ENCODE assay signal across 8 cellular contexts in the genomic region with DNA sequence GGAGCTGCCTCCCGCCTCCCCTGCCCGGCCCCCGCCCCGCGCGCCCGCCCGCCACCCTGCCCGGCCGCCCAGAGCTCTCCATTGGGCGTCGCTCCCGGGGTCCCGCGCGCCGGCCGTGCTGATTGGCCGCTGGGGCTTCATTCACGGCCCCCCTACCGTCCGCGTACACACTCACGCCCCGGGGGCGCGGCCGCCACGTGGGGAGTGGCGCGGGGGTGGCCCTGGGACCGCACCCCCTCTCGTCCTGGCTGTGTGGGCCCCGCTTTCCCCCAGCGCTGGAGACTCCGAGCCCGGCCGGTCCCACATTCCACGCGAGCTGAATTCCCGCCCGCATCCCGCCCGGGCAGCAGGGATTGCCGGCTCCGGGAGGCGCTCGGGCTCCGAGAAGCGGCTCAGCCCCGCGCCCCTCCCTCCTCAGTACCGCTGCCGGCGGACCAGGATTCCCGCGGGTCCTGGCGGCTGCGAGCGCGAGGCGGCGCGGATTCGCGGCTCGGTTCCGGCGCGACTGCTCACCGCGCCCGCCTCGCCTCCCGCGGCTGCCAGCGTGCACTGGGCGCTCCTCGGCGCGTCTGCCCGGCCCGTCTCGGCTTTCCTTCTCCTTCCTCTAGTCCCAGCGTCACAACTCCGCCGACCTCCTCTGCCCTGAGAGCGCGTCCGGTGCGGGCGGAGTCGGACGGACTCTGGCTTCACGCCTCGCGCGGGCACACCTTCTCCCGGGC. TPM values are rescaled to one million over a fixed set of nuclear protein-coding genes. Genes with fewer than 3 reads are reported as not detected.
DNase-seq lines count a peak whose midpoint lies in the region; ATAC-seq and TF ChIP-seq lines count a peak whose summit lies in the region.

No MANE protein-coding gene starts in this region.

- POLR2A ChIA-PET in CD4-positive, alpha-beta memory T cell (lab: Charles Lee; ENCODE audit: partially characterized antibody), result interaction anchor here (0.9 kb wide), 1 partner anchor 17 kb away, joined by 4 read pairs; no protein-coding TSS in a partner anchor

- H3K4me1 ChIP-seq in CD4-positive, alpha-beta memory T cell (ENCODE audit: insufficient read depth, low read length), result peaks cover 18% of the 10 kb centered on the region
- H3K4me1 ChIP-seq in heart left ventricle, result peaks cover 3 to 38% (median 19%) of the 10 kb centered on the region in 12 donors
- H3K4me1 ChIP-seq in trophoblast cell (ENCODE audit: control insufficient read depth in 1 of 2, insufficient read depth in 2 of 2, low read length in 2 of 2), result peaks cover 12 to 22% of the 10 kb centered on the region in 2 experiments
- peaks cover 0 to 63% (median 12%) of the 10 kb centered on the region in 4 donors for H3K4me1 ChIP-seq in tibial nerve

- H2BK120ac ChIP-seq in trophoblast cell (ENCODE audit: insufficient read depth, low read length, poor library complexity), result no peak overlapping the region

- H3K27me3 ChIP-seq in CD4-positive, alpha-beta memory T cell (ENCODE audit: insufficient read depth, low read length), result peaks cover 26% of the 10 kb centered on the region
- no peaks in the 10 kb centered on the region for H3K27me3 ChIP-seq in SU-DHL-6 (ENCODE audit: low read length)
- H3K27me3 ChIP-seq in heart left ventricle, result peaks cover 31 to 65% (median 37%) of the 10 kb centered on the region in 9 donors
- H3K27me3 ChIP-seq in trophoblast cell (ENCODE audit: insufficient read depth, low read length), result peaks cover 54% of the 10 kb centered on the region
- peaks cover 0 to 35% of the 10 kb centered on the region in 2 donors for H3K27me3 ChIP-seq in tibial nerve

- no peak overlapping the region for H3K14ac ChIP-seq in trophoblast cell (ENCODE audit: low read length)

- H3K4me3 Mint-ChIP-seq in CD4-positive, alpha-beta memory T cell, result peak overlapping the region; percentile 68 to 80 (median 78)

- CTCF ChIA-PET in CD4-positive, alpha-beta memory T cell (lab: Charles Lee; ENCODE audit: partially characterized antibody), result interaction anchor here (2.0 kb wide), 1 partner anchor 25 kb away, joined by 5 read pairs; no protein-coding TSS in a partner anchor

- peak in 1 of 2 donors; percentile 78 for TF ChIP-seq EP300 in tibial nerve (IDR thresholded peaks at IDR 0.05)

- peak overlapping the region in 1 of 2 donors; percentile 38 for H3K4me3 ChIP-seq in CD4-positive, alpha-beta memory T cell (ENCODE audit: low read length in 2 of 2)
- H3K4me3 ChIP-seq in SU-DHL-6 (ENCODE audit: insufficient read depth, low read length, poor library complexity, severe bottlenecking) (peak overlapping the region; percentile 48), heart left ventricle (peak overlapping the region; percentile 30 to 82 (median 66)), trophoblast cell (ENCODE audit: low read depth, low read length) (peak overlapping the region; percentile 67), tibial nerve (peak overlapping the region; percentile 48 to 79 (median 62))

- H3K36me3 ChIP-seq in CD4-positive, alpha-beta memory T cell (ENCODE audit: insufficient read depth, low read length), result no peaks in the 10 kb centered on the region
- H3K36me3 ChIP-seq in SU-DHL-6 (ENCODE audit: low read length) (no peaks in the 10 kb centered on the region), heart left ventricle (no peaks in the 10 kb centered on the region), trophoblast cell (ENCODE audit: control insufficient read depth in 1 of 2, insufficient read depth in 2 of 2, low read length in 2 of 2) (peaks cover 0 to 2% of the 10 kb centered on the region in 2 experiments), tibial nerve (peaks cover 0 to 4% (median 0%) of the 10 kb centered on the region in 3 donors)

- ATAC-seq in GM21390 (IDR thresholded peaks at IDR 0.05; ENCODE audit: unreplicated experiment) (peak; percentile 62), heart left ventricle (peak; percentile 93 to 97 (median 96))

- peaks cover 17% of the 10 kb centered on the region in 2 donors for H3K27me3 Mint-ChIP-seq in CD4-positive, alpha-beta memory T cell

- H4K91ac ChIP-seq in trophoblast cell (ENCODE audit: low read depth, low read length), result no peak overlapping the region

- H3K9me3 Mint-ChIP-seq in CD4-positive, alpha-beta memory T cell, result peaks cover 0 to 1% (median 0%) of the 10 kb centered on the region in 8 donors

- no peaks in the 10 kb centered on the region for H3F3A ChIP-seq in SU-DHL-6 (ENCODE audit: insufficient read depth)

- TF ChIP-seq CTCF in SU-DHL-6 (IDR thresholded peaks at IDR 0.05; ENCODE audit: insufficient read depth, low read length, poor library complexity, severe bottlenecking) (no peak), heart left ventricle (IDR thresholded peaks at IDR 0.05) (peak in 5 of 12 donors; percentile 13 to 35 (median 23)), tibial nerve (IDR thresholded peaks at IDR 0.05) (peak in 3 of 5 experiments; percentile 25 to 49 (median 41))

- H4K12ac ChIP-seq in trophoblast cell (ENCODE audit: low read depth, low read length), result no peak overlapping the region

- H3K18ac ChIP-seq in trophoblast cell (ENCODE audit: low read length), result no peak overlapping the region

- TF ChIP-seq POLR2A in heart left ventricle (IDR thresholded peaks at IDR 0.05) (no peak), tibial nerve (IDR thresholded peaks at IDR 0.05) (no peak)

- H2BK12ac ChIP-seq in trophoblast cell (ENCODE audit: low read length), result no peak overlapping the region

- 0 to 2% (median 1%) methylated on average over 47 to 99 of the region's 99 CpGs for whole genome bisulfite sequencing in heart left ventricle, 4 donors
- WGBS in trophoblast cell (ENCODE audit: extremely low coverage, insufficient coverage, insufficient read length), result no CpG with 5 or more reads among the region's 99 CpGs
- WGBS in tibial nerve, 2 donors, result 0 to 1% methylated on average over 3 to 37 of the region's 99 CpGs

- H3K4ac ChIP-seq in trophoblast cell (ENCODE audit: low read depth, low read length), result no peak overlapping the region

- H3K4me2 ChIP-seq in SU-DHL-6 (ENCODE audit: low read depth, low read length, poor library complexity, severe bottlenecking), result peak overlapping the region; percentile 52
- H3K4me2 ChIP-seq in trophoblast cell (ENCODE audit: low read length), result peak overlapping the region; percentile 78

- H3K27ac ChIP-seq in CD4-positive, alpha-beta memory T cell (ENCODE audit: low read depth, low read length), result no peak overlapping the region
- H3K27ac ChIP-seq in SU-DHL-6 (ENCODE audit: low read depth, low read length), result no peak overlapping the region
- peak overlapping the region in 4 of 12 donors; percentile 13 to 72 (median 55) for H3K27ac ChIP-seq in heart left ventricle
- H3K27ac ChIP-seq in trophoblast cell (ENCODE audit: low read depth, low read length), result no peak overlapping the region
- peak overlapping the region; percentile 45 to 86 (median 60) for H3K27ac ChIP-seq in tibial nerve

- H3K4me1 Mint-ChIP-seq in CD4-positive, alpha-beta memory T cell, result peaks cover 2 to 23% (median 8%) of the 10 kb centered on the region in 4 donors

- H3K27ac Mint-ChIP-seq in CD4-positive, alpha-beta memory T cell, result peak overlapping the region in 1 of 7 donors; percentile 46

- H3K9ac ChIP-seq in SU-DHL-6 (ENCODE audit: low read length), result peak overlapping the region; percentile 33; the same call in 1 of the 2 replicates
- no peak overlapping the region for H3K9ac ChIP-seq in trophoblast cell (ENCODE audit: low read length)

- H3K36me3 Mint-ChIP-seq in CD4-positive, alpha-beta memory T cell, result no peaks in the 10 kb centered on the region

- H3K9me2 ChIP-seq in SU-DHL-6 (replicated peaks; ENCODE audit: insufficient read depth, low read length), result no peaks in the 10 kb centered on the region

- peak in 4 of 5 donors; percentile 37 to 70 (median 60) for DNase-seq in CD4-positive, alpha-beta memory T cell
- DNase-seq in HuH-7 (ENCODE audit: low spot score) (peak; percentile 83), heart left ventricle (peak; percentile 86 to 94 (median 91)), trophoblast cell (peak; percentile 56 to 63), tibial nerve (ENCODE audit: low spot score in 2 of 2) (peak; percentile 72 to 78)
- peak; percentile 53 for DNase-seq in activated naive CD8-positive, alpha-beta T cell treated with anti-CD3 and anti-CD28 coated beads, Interleukin-2, amount 50 U/mL, for 16 hours (ENCODE audit: low read depth, low spot score)

- H2BK5ac ChIP-seq in trophoblast cell (ENCODE audit: low read depth, low read length, poor library complexity), result no peak overlapping the region

- H4K20me1 ChIP-seq in SU-DHL-6 (ENCODE audit: low read depth, low read length), result no peaks in the 10 kb centered on the region

- H3K9me3 ChIP-seq in CD4-positive, alpha-beta memory T cell (ENCODE audit: control insufficient read depth in 1 of 2, low read length in 2 of 2), result no peaks in the 10 kb centered on the region
- H3K9me3 ChIP-seq in SU-DHL-6 (ENCODE audit: insufficient read depth, low read length) (no peaks in the 10 kb centered on the region), heart left ventricle (no peaks in the 10 kb centered on the region), trophoblast cell (ENCODE audit: insufficient read depth, low read depth, low read length) (peaks cover 6% of the 10 kb centered on the region), tibial nerve (no peaks in the 10 kb centered on the region)

- H3K79me1 ChIP-seq in trophoblast cell (ENCODE audit: low read length), result no peaks in the 10 kb centered on the region

- H3K79me2 ChIP-seq in SU-DHL-6 (ENCODE audit: insufficient read depth, low read length), result no peaks in the 10 kb centered on the region
- no peaks in the 10 kb centered on the region for H3K79me2 ChIP-seq in trophoblast cell (ENCODE audit: control insufficient read depth, insufficient read depth, low read length, poor library complexity)

- H4K8ac ChIP-seq in trophoblast cell (ENCODE audit: low read depth, low read length), result no peak overlapping the region

- H2AK5ac ChIP-seq in trophoblast cell (ENCODE audit: low read length), result no peak overlapping the region

- intact Hi-C loops in CD4-positive, alpha-beta memory T cell (cut with micrococcal nuclease), result loop anchor here (1.0 kb wide), 1 partner anchor 35 kb away; a partner anchor contains a TSS
- intact Hi-C loops in heart left ventricle (cut with DNase I), result loop anchor here in 6 of 10 donors (5.0 to 10.0 kb wide), 4 partner anchors 538 to 788 kb away; no protein-coding TSS in a partner anchor

- H3K23ac ChIP-seq in trophoblast cell (ENCODE audit: low read length), result no peak overlapping the region

- H2AFZ ChIP-seq in SU-DHL-6 (ENCODE audit: low read depth, low read length, severe bottlenecking), result peak overlapping the region; percentile 35
- peak overlapping the region; percentile 47 for H2AFZ ChIP-seq in trophoblast cell (ENCODE audit: insufficient read depth, low read length, poor library complexity)

RNA-seq across cellular contexts. Expression of a gene that starts 0.5 kb away (rescaled TPM):
- under 1 TPM; 0.14 to 0.15 TPM for total RNA-seq in CD4-positive, alpha-beta memory T cell
- polyA plus RNA-seq in CD4-positive, alpha-beta memory T cell, result under 1 TPM in 1 of 2 donors, not detected in 1; 0.08 TPM
- total RNA-seq in heart left ventricle, result under 1 TPM in 2 of 9 donors, not detected in 7; 0.17 to 0.18 TPM
- not detected for polyA plus RNA-seq in heart left ventricle
- 0.44 and 0.46 TPM in 2 replicates for polyA plus RNA-seq in trophoblast cell (2013)
- total RNA-seq in tibial nerve, result 10 to 100 TPM; 11.6 to 53.4 (median 24.8) TPM

RNA-seq across cellular contexts. Expression of a gene that starts 34.5 kb away (rescaled TPM):
- 10 to 100 TPM; 17.3 to 17.5 TPM for total RNA-seq in CD4-positive, alpha-beta memory T cell
- 10 to 100 TPM; 21.0 to 21.9 TPM for polyA plus RNA-seq in CD4-positive, alpha-beta memory T cell
- total RNA-seq in heart left ventricle (10 to 100 TPM; 30.7 to 43.7 (median 36.5) TPM), tibial nerve (10 to 100 TPM; 16.5 to 36.8 (median 25.7) TPM)
- 10 to 100 TPM; 36.2 to 51.6 TPM for polyA plus RNA-seq in heart left ventricle
- polyA plus RNA-seq in trophoblast cell (2013), result 56.4 and 56.8 TPM in 2 replicates

RNA-seq across cellular contexts. Expression of a gene that starts 41.7 kb away (rescaled TPM):
- 1 to 10 TPM; 3.7 to 5.0 TPM for total RNA-seq in CD4-positive, alpha-beta memory T cell
- 1 to 10 TPM; 3.4 to 3.7 TPM for polyA plus RNA-seq in CD4-positive, alpha-beta memory T cell
- total RNA-seq in heart left ventricle (10 to 100 TPM in 6 of 9 donors, 1 to 10 TPM in 3; 4.6 to 27.0 (median 11.3) TPM), tibial nerve (10 to 100 TPM; 25.1 to 32.7 (median 26.6) TPM)
- polyA plus RNA-seq in heart left ventricle, result 10 to 100 TPM; 13.7 to 15.4 TPM
- polyA plus RNA-seq in trophoblast cell (2013), result 56.9 and 57.3 TPM in 2 replicates

RNA-seq across cellular contexts. Expression of a gene that starts 57.2 kb away (rescaled TPM):
- total RNA-seq in CD4-positive, alpha-beta memory T cell, result 10 to 100 TPM; 74.0 to 74.6 TPM
- polyA plus RNA-seq in CD4-positive, alpha-beta memory T cell, result 100 to 1,000 TPM in 1 of 2 donors, 10 to 100 TPM in 1; 99.5 to 111 TPM
- total RNA-seq in heart left ventricle (10 to 100 TPM; 18.8 to 36.1 (median 26.1) TPM), tibial nerve (10 to 100 TPM; 51.0 to 67.8 (median 62.8) TPM)
- polyA plus RNA-seq in heart left ventricle, result 10 to 100 TPM in 1 of 2 donors, 1 to 10 TPM in 1; 9.7 to 31.4 TPM
- polyA plus RNA-seq in trophoblast cell (2013), result 33.9 and 37.1 TPM in 2 replicates

Comparison
In these comparisons a context has a peak if more than half of its experiments do, and no peak if none do; other contexts are left out.
1. H3K27ac ChIP-seq: peak in tibial nerve (4 of 4); none in CD4-positive, alpha-beta memory T cell (single experiment), SU-DHL-6 (single experiment) and trophoblast cell (single experiment).
2. RNA of a gene that starts 0.5 kb away (total RNA-seq): 11.6 to 53.4 TPM in tibial nerve; 0.14 to 0.15 TPM in CD4-positive, alpha-beta memory T cell and 0.17 to 0.18 TPM in heart left ventricle; every median in the first group is over 10 times any median in the second.
3. Peak in every context shown above with its lines, with median percentiles within 50 percentile points of each other: DNase-seq.